ENCODE assay signal across 25 cellular contexts in genomic region chr3:53693441-53693840, GRCh38.
"Had no signal": no experiment of that assay in that cellular context is flagged by ENCODE, and none has a peak within 500 bp of the region (broad histone marks: within the 10 kb centered on the region; RNA-seq: fewer than 3 reads in every experiment).

No MANE protein-coding gene starts in this region.

- H3K4me1 Mint-ChIP-seq: central memory CD8-positive, alpha-beta T cell had no signal

- H3K9me3 Mint-ChIP-seq: central memory CD8-positive, alpha-beta T cell; memory B cell; natural killer cell treated with Interleukin-12 subunit alpha and Interleukin-12 subunit beta and Interleukin-15 and Interleukin-18, amount 100 ng/mL, for 72 hours; stimulated activated naive B cell treated with anti-CD40 and anti-IgM and Interleukin-4, amounts not matched to agents 10 μg/mL and 1 μg/mL and 100 μg/mL, for 72 hours; T-cell; type B pancreatic cell had no signal

- H3K4me3 ChIP-seq: adrenal gland, breast epithelium, dorsolateral prefrontal cortex, esophagus muscularis mucosa, ovary, prostate gland, testis, vagina had no signal

- H3K27me3 Mint-ChIP-seq: type B pancreatic cell had no signal

- H3K27ac Mint-ChIP-seq: memory B cell; natural killer cell treated with Interleukin-12 subunit alpha and Interleukin-12 subunit beta and Interleukin-15 and Interleukin-18, amount 100 ng/mL, for 72 hours; stimulated activated naive B cell treated with anti-CD40 and anti-IgM and Interleukin-4, amounts not matched to agents 10 μg/mL and 1 μg/mL and 100 μg/mL, for 72 hours; T-cell; type B pancreatic cell had no signal

- ATAC-seq: left cardiac atrium; natural killer cell treated with Interleukin-12 subunit alpha and Interleukin-12 subunit beta and Interleukin-15 and Interleukin-18, amount 100 ng/mL, for 72 hours; stimulated activated naive B cell treated with anti-CD40 and anti-IgM and Interleukin-4, amounts not matched to agents 10 μg/mL and 1 μg/mL and 100 μg/mL, for 72 hours; T-cell had no signal

- H3K36me3 Mint-ChIP-seq: memory B cell; natural killer cell treated with Interleukin-12 subunit alpha and Interleukin-12 subunit beta and Interleukin-15 and Interleukin-18, amount 100 ng/mL, for 72 hours; stimulated activated naive B cell treated with anti-CD40 and anti-IgM and Interleukin-4, amounts not matched to agents 10 μg/mL and 1 μg/mL and 100 μg/mL, for 72 hours; T-cell; type B pancreatic cell had no signal

- H3K36me3 ChIP-seq: adrenal gland, breast epithelium, esophagus muscularis mucosa, neutrophil, ovary, prostate gland, vagina had no signal

- DNase-seq: activated CD4-positive, alpha-beta T cell treated with anti-CD3 and anti-CD28 coated beads for 4 hours; activated CD4-positive, CD25-positive, alpha-beta regulatory T cell; activated CD8-positive, alpha-beta memory T cell treated with anti-CD3 and anti-CD28 coated beads for 24 hours; activated effector memory CD4-positive, alpha-beta T cell treated with Interleukin-2 at 50 U/mL for 16 hours; activated naive CD4-positive, alpha-beta T cell treated with anti-CD3 and anti-CD28 coated beads, Interleukin-2, amount 50 U/mL, for 16 hours; activated T-cell treated with anti-CD3 and anti-CD28 coated beads, Interleukin-2, amount 50 U/mL, for 48 hours; dorsolateral prefrontal cortex; hypothalamus; left cardiac atrium; ovary; stimulated activated CD4-positive, alpha-beta T cell treated with anti-CD3 and anti-CD28 coated beads, Interleukin-2, amount 100 ng/mL, for 48 hours; stimulated activated CD8-positive, alpha-beta memory T cell treated with anti-CD3 and anti-CD28 coated beads, Interleukin-4, amount 100 ng/mL, for 48 hours; stimulated activated naive B cell treated with anti-CD40 and anti-IgM and Interleukin-4, amounts not matched to agents 10 μg/mL and 1 μg/mL and 100 μg/mL, for 72 hours; T-cell; testis had no signal

- H3K27ac ChIP-seq: adrenal gland, breast epithelium, dorsolateral prefrontal cortex, esophagus muscularis mucosa, neutrophil, ovary, prostate gland, testis, vagina had no signal

- H3K27me3 ChIP-seq: adrenal gland, breast epithelium, dorsolateral prefrontal cortex, esophagus muscularis mucosa, ovary, testis, vagina had no signal

- H3K9me3 ChIP-seq: adrenal gland, breast epithelium, esophagus muscularis mucosa, neutrophil, ovary, prostate gland, testis, vagina had no signal

- H3K4me1 ChIP-seq: adrenal gland, breast epithelium, esophagus muscularis mucosa, prostate gland, testis, vagina had no signal

- H3K4me3 Mint-ChIP-seq: central memory CD8-positive, alpha-beta T cell; memory B cell; natural killer cell treated with Interleukin-12 subunit alpha and Interleukin-12 subunit beta and Interleukin-15 and Interleukin-18, amount 100 ng/mL, for 72 hours; stimulated activated naive B cell treated with anti-CD40 and anti-IgM and Interleukin-4, amounts not matched to agents 10 μg/mL and 1 μg/mL and 100 μg/mL, for 72 hours; T-cell; type B pancreatic cell had no signal
